9 cellular contexts compared by ENCODE assay signal in genomic region chr16:51152691-51153261, GRCh38. TPM values are rescaled to one million over a fixed set of nuclear protein-coding genes. Genes with fewer than 3 reads are reported as not detected.
DNase-seq lines count a peak whose midpoint lies in the region; ATAC-seq and TF ChIP-seq lines count a peak whose summit lies in the region.
"Had no signal": no experiment of that assay in that cellular context is flagged by ENCODE, and none has a peak within 500 bp of the region (broad histone marks: within the 10 kb centered on the region; RNA-seq: fewer than 3 reads in every experiment).

No MANE protein-coding gene starts in this region.

- H3K4me3 Mint-ChIP-seq in activated naive CD8-positive, alpha-beta T cell, result peak overlapping the region; percentile 61
- no peak overlapping the region for H3K4me3 Mint-ChIP-seq in activated naive CD8-positive, alpha-beta T cell treated with anti-CD3 and anti-CD28 coated beads for 36 hours
- peak overlapping the region; percentile 66 for H3K4me3 Mint-ChIP-seq in mesothelial cell of epicardium

- H3K9me3 Mint-ChIP-seq in activated naive CD8-positive, alpha-beta T cell (ENCODE audit: low read depth), result no peaks in the 10 kb centered on the region
- peaks cover 3% of the 10 kb centered on the region for H3K9me3 Mint-ChIP-seq in activated naive CD8-positive, alpha-beta T cell treated with anti-CD3 and anti-CD28 coated beads for 36 hours
- H3K9me3 Mint-ChIP-seq in mesothelial cell of epicardium, result no peaks in the 10 kb centered on the region

- intact Hi-C loops in dorsolateral prefrontal cortex (cut with DNase I) (loop anchor here (1.0 to 5.0 kb wide), 8 partner anchors 86 to 825 kb away; no protein-coding TSS in a partner anchor), uterus (cut with DNase I; ENCODE audit: low total_unique reads) (loop anchor here (10.0 kb wide), 1 partner anchor 548 kb away; no protein-coding TSS in a partner anchor)

- H3K36me3 ChIP-seq in uterus, result no peaks in the 10 kb centered on the region

- no peaks in the 10 kb centered on the region for H3K9me3 ChIP-seq in uterus

- H3K36me3 Mint-ChIP-seq in activated naive CD8-positive, alpha-beta T cell, result no peaks in the 10 kb centered on the region
- H3K36me3 Mint-ChIP-seq in activated naive CD8-positive, alpha-beta T cell treated with anti-CD3 and anti-CD28 coated beads for 36 hours, result peaks cover 2% of the 10 kb centered on the region
- H3K36me3 Mint-ChIP-seq in mesothelial cell of epicardium, result no peaks in the 10 kb centered on the region

- H3K4me3 ChIP-seq in dorsolateral prefrontal cortex (peak overlapping the region; percentile 45 to 97 (median 79)), uterus (peak overlapping the region; percentile 66 to 69)

- DNase-seq in activated naive CD8-positive, alpha-beta T cell treated with anti-CD3 and anti-CD28 coated beads for 36 hours, result no peak
- DNase-seq in dorsolateral prefrontal cortex (peak in 2 of 10 donors; percentile 38 to 53), mesothelial cell of epicardium (ENCODE audit: low spot score in 2 of 2, unreplicated experiment in 2 of 2) (no peak), uterus (peak; percentile 37 to 47), GM10248 (ENCODE audit: extremely low spot score) (no peak), GM19240 (ENCODE audit: insufficient read length, low spot score) (no peak)
- DNase-seq: DMS53 had no signal

- CTCF ChIA-PET in GM10248 (lab: Yijun Ruan, JAX), result no interaction called here

- H3K27me3 Mint-ChIP-seq in activated naive CD8-positive, alpha-beta T cell, result peaks cover 44% of the 10 kb centered on the region
- H3K27me3 Mint-ChIP-seq in activated naive CD8-positive, alpha-beta T cell treated with anti-CD3 and anti-CD28 coated beads for 36 hours, result peaks cover 87% of the 10 kb centered on the region
- H3K27me3 Mint-ChIP-seq in mesothelial cell of epicardium (ENCODE audit: low read depth), result peaks cover 90% of the 10 kb centered on the region

- H3K4me1 Mint-ChIP-seq in activated naive CD8-positive, alpha-beta T cell (ENCODE audit: low read depth), result peaks cover 22% of the 10 kb centered on the region
- peaks cover 4% of the 10 kb centered on the region for H3K4me1 Mint-ChIP-seq in activated naive CD8-positive, alpha-beta T cell treated with anti-CD3 and anti-CD28 coated beads for 36 hours
- peaks cover 28% of the 10 kb centered on the region for H3K4me1 Mint-ChIP-seq in mesothelial cell of epicardium

- POLR2A ChIA-PET in GM10248 (lab: Yijun Ruan, JAX), result no interaction called here

- H3K27ac ChIP-seq in dorsolateral prefrontal cortex (peak overlapping the region; percentile 79 to 99 (median 98)), uterus (peak overlapping the region; percentile 97)

- no peaks in the 10 kb centered on the region for H3K4me1 ChIP-seq in uterus

- TF ChIP-seq CTCF in dorsolateral prefrontal cortex (IDR thresholded peaks at IDR 0.05 in 54 of 56, conservative IDR thresholded peaks at IDR 0.05 in 2 of 56; ENCODE audit: low read depth in 1 of 56, partially characterized antibody in 56 of 56), result peak in 5 of 56 donors; percentile 1 to 24 (median 16)
- no peak for TF ChIP-seq CTCF in mesothelial cell of epicardium (IDR thresholded peaks at IDR 0.05; ENCODE audit: unreplicated experiment)
- TF ChIP-seq CTCF in uterus (IDR thresholded peaks at IDR 0.05), result no peak
- TF ChIP-seq CTCF in GM10248 (IDR thresholded peaks at IDR 0.05; ENCODE audit: control extremely low read depth, extremely low read depth, low read depth, missing control alignments), result no peak

- ATAC-seq in HG03139 (IDR thresholded peaks at IDR 0.05; ENCODE audit: unreplicated experiment), result no peak

- H3K27me3 ChIP-seq in dorsolateral prefrontal cortex (peaks cover 0 to 95% (median 48%) of the 10 kb centered on the region in 45 donors), uterus (no peaks in the 10 kb centered on the region)

- no peak for TF ChIP-seq POLR2A in uterus (IDR thresholded peaks at IDR 0.05)

- H3K27ac Mint-ChIP-seq in activated naive CD8-positive, alpha-beta T cell, result no peak overlapping the region
- H3K27ac Mint-ChIP-seq in activated naive CD8-positive, alpha-beta T cell treated with anti-CD3 and anti-CD28 coated beads for 36 hours, result no peak overlapping the region
- H3K27ac Mint-ChIP-seq in mesothelial cell of epicardium, result peak overlapping the region; percentile 53

RNA-seq across cellular contexts. Expression of gene SALL1, which starts 1.7 kb away (rescaled TPM):
- not detected for total RNA-seq in activated naive CD8-positive, alpha-beta T cell treated with anti-CD3 and anti-CD28 coated beads for 36 hours
- 10 to 100 TPM; 18.0 to 84.0 (median 32.7) TPM for total RNA-seq in dorsolateral prefrontal cortex
- 0.32 to 1.1 TPM (median 0.33 TPM) in 3 replicates for total RNA-seq in mesothelial cell of epicardium
- total RNA-seq in uterus, result 10 to 100 TPM in 2 of 4 donors, 1 to 10 TPM in 2; 2.1 to 56.0 (median 9.5) TPM

Comparison
In these comparisons a context has a peak if more than half of its experiments do, and no peak if none do; other contexts are left out.
1. DNase-seq: peak in uterus (2 of 2); none in activated naive CD8-positive, alpha-beta T cell treated with anti-CD3 and anti-CD28 coated beads for 36 hours (single experiment), mesothelial cell of epicardium (0 of 2), GM10248 (single experiment) and GM19240 (single experiment).